In the genomic region with DNA sequence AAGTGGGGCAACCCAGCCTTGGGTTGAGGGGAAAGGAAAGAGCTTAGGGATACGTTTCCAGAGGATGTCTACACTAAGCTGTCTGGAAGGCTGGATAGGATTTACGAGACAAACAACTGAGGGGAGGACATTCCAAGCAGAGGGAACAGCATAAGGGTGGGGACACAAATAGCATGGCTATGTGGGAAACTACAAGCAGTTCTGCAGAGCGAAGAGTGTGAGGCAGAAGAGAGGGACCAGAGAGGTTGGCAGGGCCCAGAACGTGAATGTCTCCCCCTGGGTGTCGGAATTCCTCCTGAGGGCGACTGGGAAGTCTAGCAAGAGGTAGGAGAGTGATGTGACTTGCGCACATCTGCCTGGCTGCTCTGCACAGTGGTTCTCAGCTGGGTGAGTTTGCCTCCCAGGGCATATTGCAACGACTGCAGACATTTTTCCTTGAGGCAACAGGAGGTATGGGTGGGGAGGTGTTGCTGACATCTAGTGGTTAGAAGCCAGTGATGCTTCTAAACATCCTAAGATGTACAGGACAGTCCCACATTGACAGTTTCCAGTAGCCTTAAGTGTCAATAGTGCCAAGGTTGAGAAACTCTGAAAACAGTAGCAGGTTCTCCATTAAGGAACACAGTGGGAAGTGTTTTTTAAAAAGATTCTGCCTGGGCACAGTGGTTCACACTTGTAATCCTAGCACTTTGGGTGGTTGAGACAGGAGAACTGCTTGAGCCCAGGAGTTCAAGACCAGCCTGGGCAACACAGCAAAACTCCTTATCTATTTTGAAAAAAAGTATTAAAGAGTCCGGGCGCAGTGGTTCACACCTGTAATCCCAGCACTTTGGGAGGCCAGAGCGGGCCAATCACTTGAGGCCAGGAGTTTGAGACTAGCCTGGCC, we compare ENCODE assay signal across 9 cellular contexts. TPM values are rescaled to one million over a fixed set of nuclear protein-coding genes. Genes with fewer than 3 reads are reported as not detected.
DNase-seq lines count a peak whose midpoint lies in the region; ATAC-seq and TF ChIP-seq lines count a peak whose summit lies in the region.
"Had no signal": no experiment of that assay in that cellular context is flagged by ENCODE, and none has a peak within 500 bp of the region (broad histone marks: within the 10 kb centered on the region; RNA-seq: fewer than 3 reads in every experiment).

No MANE protein-coding gene starts in this region.

- no peaks in the 10 kb centered on the region for H3K36me3 ChIP-seq in brain microvascular endothelial cell (replicated peaks)
- peaks cover 0 to 18% (median 0%) of the 10 kb centered on the region in 3 donors for H3K36me3 ChIP-seq in tibial nerve

- H3K4me3 ChIP-seq in brain microvascular endothelial cell (ENCODE audit: low read depth, low read length): no peak overlapping the region
- H3K4me3 ChIP-seq in tibial nerve: no peak overlapping the region

- H3K27me3 ChIP-seq in brain microvascular endothelial cell (replicated peaks) (no peaks in the 10 kb centered on the region), tibial nerve (no peaks in the 10 kb centered on the region)

- ATAC-seq in GM21515 (IDR thresholded peaks at IDR 0.05; ENCODE audit: unreplicated experiment): peak; percentile 73

- H3K27ac ChIP-seq in brain microvascular endothelial cell (no peak overlapping the region), tibial nerve (no peak overlapping the region)

- peak; percentile 27 for DNase-seq in NCI-H345 (lab: John Stamatoyannopoulos, UW)
- DNase-seq in NCI-H345 treated with DMSO at 0.1 percent for 48 hours (lab: John Stamatoyannopoulos, UW; ENCODE audit: unreplicated experiment): no peak
- DNase-seq in SK-N-DZ (ENCODE audit: low spot score): peak; percentile 59
- DNase-seq in brain microvascular endothelial cell: peak; percentile 55
- DNase-seq in kidney tubule cell (ENCODE audit: low spot score): peak; percentile 58
- peak in 1 of 2 donors; percentile 9 for DNase-seq in tibial nerve (ENCODE audit: low spot score in 2 of 2)

- peak; percentile 75 for TF ChIP-seq CTCF in brain microvascular endothelial cell (IDR thresholded peaks at IDR 0.05; ENCODE audit: low read depth, low read length, missing control alignments)
- TF ChIP-seq CTCF in tibial nerve (IDR thresholded peaks at IDR 0.05): peak; percentile 36 to 52 (median 41)

- WGBS in tibial nerve, 2 donors: 57 to 68% methylated on average over 10 to 11 of the region's 11 CpGs

- H3K9me3 ChIP-seq in tibial nerve: no peaks in the 10 kb centered on the region

- H3K4me1 ChIP-seq in tibial nerve: no peaks in the 10 kb centered on the region

- TF ChIP-seq EP300 in Ishikawa (IDR thresholded peaks at IDR 0.05; ENCODE audit: borderline replicate concordance) (no peak), tibial nerve (IDR thresholded peaks at IDR 0.05) (no peak)

- TF ChIP-seq RAD21 in Ishikawa (IDR thresholded peaks at IDR 0.05; ENCODE audit: low read depth): peak; percentile 33; the same call in 1 of the 2 replicates

- in situ Hi-C loops in brain microvascular endothelial cell (cut with HindIII; ENCODE audit: low pct_ligation_motif_present, low sequenced_read_pairs): no loop called here

- TF ChIP-seq POLR2A in tibial nerve (IDR thresholded peaks at IDR 0.05): no peak

TF ChIP-seq in Ishikawa, 13 proteins besides CTCF, POLR2A, EP300 and RAD21:
- TF ChIP-seq CEBPB (IDR thresholded peaks at IDR 0.05) (no peak), EGR1 (IDR thresholded peaks at IDR 0.05) (no peak), TAF1 (IDR thresholded peaks at IDR 0.05; ENCODE audit: low read depth) (no peak), TEAD4 (IDR thresholded peaks at IDR 0.05) (no peak), CREB1 (IDR thresholded peaks at IDR 0.05; ENCODE audit: low read depth) (no peak), FOXM1 (IDR thresholded peaks at IDR 0.05; ENCODE audit: borderline replicate concordance, low read depth) (no peak), TCF12 (IDR thresholded peaks at IDR 0.05; ENCODE audit: low read depth) (no peak), YY1 (IDR thresholded peaks at IDR 0.05; ENCODE audit: low read depth) (no peak), ZBTB7A (IDR thresholded peaks at IDR 0.05; ENCODE audit: low read depth) (no peak), NFIC (IDR thresholded peaks at IDR 0.05) (no peak), MAX (IDR thresholded peaks at IDR 0.05) (no peak), USF1 (IDR thresholded peaks at IDR 0.05) (no peak)
- TF ChIP-seq, protein P1, sequence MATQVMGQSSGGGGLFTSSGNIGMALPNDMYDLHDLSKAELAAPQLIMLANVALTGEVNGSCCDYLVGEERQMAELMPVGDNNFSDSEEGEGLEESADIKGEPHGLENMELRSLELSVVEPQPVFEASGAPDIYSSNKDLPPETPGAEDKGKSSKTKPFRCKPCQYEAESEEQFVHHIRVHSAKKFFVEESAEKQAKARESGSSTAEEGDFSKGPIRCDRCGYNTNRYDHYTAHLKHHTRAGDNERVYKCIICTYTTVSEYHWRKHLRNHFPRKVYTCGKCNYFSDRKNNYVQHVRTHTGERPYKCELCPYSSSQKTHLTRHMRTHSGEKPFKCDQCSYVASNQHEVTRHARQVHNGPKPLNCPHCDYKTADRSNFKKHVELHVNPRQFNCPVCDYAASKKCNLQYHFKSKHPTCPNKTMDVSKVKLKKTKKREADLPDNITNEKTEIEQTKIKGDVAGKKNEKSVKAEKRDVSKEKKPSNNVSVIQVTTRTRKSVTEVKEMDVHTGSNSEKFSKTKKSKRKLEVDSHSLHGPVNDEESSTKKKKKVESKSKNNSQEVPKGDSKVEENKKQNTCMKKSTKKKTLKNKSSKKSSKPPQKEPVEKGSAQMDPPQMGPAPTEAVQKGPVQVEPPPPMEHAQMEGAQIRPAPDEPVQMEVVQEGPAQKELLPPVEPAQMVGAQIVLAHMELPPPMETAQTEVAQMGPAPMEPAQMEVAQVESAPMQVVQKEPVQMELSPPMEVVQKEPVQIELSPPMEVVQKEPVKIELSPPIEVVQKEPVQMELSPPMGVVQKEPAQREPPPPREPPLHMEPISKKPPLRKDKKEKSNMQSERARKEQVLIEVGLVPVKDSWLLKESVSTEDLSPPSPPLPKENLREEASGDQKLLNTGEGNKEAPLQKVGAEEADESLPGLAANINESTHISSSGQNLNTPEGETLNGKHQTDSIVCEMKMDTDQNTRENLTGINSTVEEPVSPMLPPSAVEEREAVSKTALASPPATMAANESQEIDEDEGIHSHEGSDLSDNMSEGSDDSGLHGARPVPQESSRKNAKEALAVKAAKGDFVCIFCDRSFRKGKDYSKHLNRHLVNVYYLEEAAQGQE (IDR thresholded peaks at IDR 0.05; ENCODE audit: low read depth): no peak

RNA-seq across cellular contexts. Expression of gene NDUFA1, which starts 9.2 kb away (rescaled TPM):
- 99.2 and 115 TPM in 2 replicates for polyA plus RNA-seq in SK-N-DZ (2014; cell fraction: cytosol; rRNA removed)
- polyA plus RNA-seq in SK-N-DZ (2014; cell fraction: nucleus; rRNA removed): 55.3 and 67.6 TPM in 2 replicates
- total RNA-seq in tibial nerve: 10 to 100 TPM; 36.3 to 50.9 (median 42.7) TPM

RNA-seq across cellular contexts. Expression of gene RNF113A, which starts 9.3 kb away (rescaled TPM):
- polyA plus RNA-seq in SK-N-DZ (2014; cell fraction: cytosol; rRNA removed): 21.2 and 23.0 TPM in 2 replicates
- 11.0 and 12.0 TPM in 2 replicates for polyA plus RNA-seq in SK-N-DZ (2014; cell fraction: nucleus; rRNA removed)
- 10 to 100 TPM in 2 of 4 donors, 1 to 10 TPM in 2; 7.7 to 14.3 (median 10.9) TPM for total RNA-seq in tibial nerve

RNA-seq across cellular contexts. Expression of gene AKAP14, which starts 14.9 kb away (rescaled TPM):
- polyA plus RNA-seq in SK-N-DZ (2014; cell fraction: cytosol; rRNA removed): not detected in 2 replicates
- not detected in 2 replicates for polyA plus RNA-seq in SK-N-DZ (2014; cell fraction: nucleus; rRNA removed)
- not detected for total RNA-seq in tibial nerve
- total RNA-seq: glomerular endothelial cell had no signal

RNA-seq across cellular contexts. Expression of gene UPF3B, which starts 28.0 kb away (rescaled TPM):
- 8.0 and 10.0 TPM in 2 replicates for polyA plus RNA-seq in SK-N-DZ (2014; cell fraction: cytosol; rRNA removed)
- 9.3 and 15.2 TPM in 2 replicates for polyA plus RNA-seq in SK-N-DZ (2014; cell fraction: nucleus; rRNA removed)
- total RNA-seq in tibial nerve: 1 to 10 TPM; 6.3 to 7.0 (median 6.6) TPM
